ENCODE assay signal across 1 cellular context in the genomic region with DNA sequence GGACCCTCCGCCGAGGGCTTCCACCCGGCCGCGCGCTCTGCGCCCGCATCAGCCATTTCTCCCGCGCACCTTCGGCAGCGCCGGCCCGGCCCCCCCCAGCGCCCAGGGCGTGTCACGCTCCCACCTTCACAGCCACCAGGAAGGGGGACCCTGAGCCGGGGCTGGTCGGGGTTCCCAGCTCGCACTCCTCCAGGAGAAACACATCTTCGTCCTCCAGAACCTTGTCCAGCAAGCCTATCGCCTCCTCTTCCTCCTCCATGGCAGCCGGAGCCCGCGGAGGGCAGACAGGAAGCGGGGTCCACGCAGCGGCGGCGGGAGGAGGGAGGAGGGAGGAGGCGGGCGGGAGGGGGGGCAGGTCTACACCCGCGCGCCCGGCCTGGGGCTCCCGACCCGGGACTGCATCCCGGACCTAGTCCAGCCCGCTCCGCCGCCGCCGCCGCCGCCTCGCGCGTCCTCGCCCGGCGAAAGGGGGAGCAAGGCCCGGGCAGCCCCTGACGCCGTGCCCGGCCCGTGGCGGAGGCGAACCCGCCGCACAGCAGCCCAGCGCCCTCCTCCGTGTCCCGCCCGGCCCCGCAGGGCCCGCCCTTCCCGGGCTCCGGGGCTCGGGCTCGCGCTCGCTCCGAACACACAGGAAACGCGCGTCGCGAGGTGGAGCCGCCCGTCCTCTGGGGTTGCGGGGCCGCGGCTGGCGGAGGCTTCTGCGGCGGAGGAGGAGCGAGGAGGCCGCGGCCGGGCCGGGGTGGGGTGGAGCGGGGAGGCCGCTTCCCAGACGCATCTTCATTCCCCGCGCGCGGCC.
TF ChIP-seq lines count a peak whose summit lies in the region.

No MANE protein-coding gene starts in this region.

TF ChIP-seq in GM12878, 131 proteins besides CTCF, POLR2A, EP300 and RAD21 (continued from another document):
- peak; percentile 68; the same call in 1 of the 2 replicates for TF ChIP-seq GATAD2B (conservative IDR thresholded peaks at IDR 0.05; ENCODE audit: low read depth)
- TF ChIP-seq ZNF384 (IDR thresholded peaks at IDR 0.05; ENCODE audit: borderline replicate concordance, low read depth, low read length) = no peak
- TF ChIP-seq POLR2AphosphoS2 (IDR thresholded peaks at IDR 0.05; ENCODE audit: low read depth, low read length) = no peak
- peak; percentile 61 for TF ChIP-seq YY1 (IDR thresholded peaks at IDR 0.05; ENCODE audit: low read depth, low read length)
- no peak for TF ChIP-seq EZH2 (IDR thresholded peaks at IDR 0.05; ENCODE audit: borderline replicate concordance, control insufficient read depth, low read depth, low read length)
- peak; percentile 69 for TF ChIP-seq LARP7 (IDR thresholded peaks at IDR 0.05)
- no peak for TF ChIP-seq BCL11A (IDR thresholded peaks at IDR 0.05; ENCODE audit: low read depth, low read length)
- TF ChIP-seq RFX5 (IDR thresholded peaks at IDR 0.05; ENCODE audit: low read depth, low read length) = no peak
- TF ChIP-seq BHLHE40 (IDR thresholded peaks at IDR 0.05; ENCODE audit: borderline replicate concordance in 1 of 2, low read depth in 2 of 2, low read length in 1 of 2) = peak in 1 of 2 experiments; percentile 28; a peak in 1 of 4 replicates
- TF ChIP-seq SREBF1 (IDR thresholded peaks at IDR 0.05; ENCODE audit: low read length) = no peak
- TF ChIP-seq CREB1 (IDR thresholded peaks at IDR 0.05; ENCODE audit: low read depth) = no peak
- TF ChIP-seq ZSCAN29 (IDR thresholded peaks at IDR 0.05) = 0 out of 2 replicates have a peak, but pooled peaks have one; percentile 8
- TF ChIP-seq, protein P1, sequence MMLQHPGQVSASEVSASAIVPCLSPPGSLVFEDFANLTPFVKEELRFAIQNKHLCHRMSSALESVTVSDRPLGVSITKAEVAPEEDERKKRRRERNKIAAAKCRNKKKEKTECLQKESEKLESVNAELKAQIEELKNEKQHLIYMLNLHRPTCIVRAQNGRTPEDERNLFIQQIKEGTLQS (IDR thresholded peaks at IDR 0.05; ENCODE audit: borderline replicate concordance, extremely low read depth, low read depth, low read length) = no peak
- TF ChIP-seq ASH2L (IDR thresholded peaks at IDR 0.05; ENCODE audit: borderline replicate concordance, low read depth) = no peak
- TF ChIP-seq HCFC1 (IDR thresholded peaks at IDR 0.05; ENCODE audit: low read length) = no peak
- TF ChIP-seq, protein P2, sequence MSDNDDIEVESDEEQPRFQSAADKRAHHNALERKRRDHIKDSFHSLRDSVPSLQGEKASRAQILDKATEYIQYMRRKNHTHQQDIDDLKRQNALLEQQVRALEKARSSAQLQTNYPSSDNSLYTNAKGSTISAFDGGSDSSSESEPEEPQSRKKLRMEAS (IDR thresholded peaks at IDR 0.05; ENCODE audit: low read depth, low read length) = no peak
- no peak for TF ChIP-seq SMAD5 (IDR thresholded peaks at IDR 0.05; ENCODE audit: low read depth)
- no peak for TF ChIP-seq KDM1A (IDR thresholded peaks at IDR 0.05; ENCODE audit: borderline replicate concordance)
- TF ChIP-seq DPF2 (IDR thresholded peaks at IDR 0.05) = peak; percentile 38; the same call in 1 of the 2 replicates
- TF ChIP-seq, protein P3, sequence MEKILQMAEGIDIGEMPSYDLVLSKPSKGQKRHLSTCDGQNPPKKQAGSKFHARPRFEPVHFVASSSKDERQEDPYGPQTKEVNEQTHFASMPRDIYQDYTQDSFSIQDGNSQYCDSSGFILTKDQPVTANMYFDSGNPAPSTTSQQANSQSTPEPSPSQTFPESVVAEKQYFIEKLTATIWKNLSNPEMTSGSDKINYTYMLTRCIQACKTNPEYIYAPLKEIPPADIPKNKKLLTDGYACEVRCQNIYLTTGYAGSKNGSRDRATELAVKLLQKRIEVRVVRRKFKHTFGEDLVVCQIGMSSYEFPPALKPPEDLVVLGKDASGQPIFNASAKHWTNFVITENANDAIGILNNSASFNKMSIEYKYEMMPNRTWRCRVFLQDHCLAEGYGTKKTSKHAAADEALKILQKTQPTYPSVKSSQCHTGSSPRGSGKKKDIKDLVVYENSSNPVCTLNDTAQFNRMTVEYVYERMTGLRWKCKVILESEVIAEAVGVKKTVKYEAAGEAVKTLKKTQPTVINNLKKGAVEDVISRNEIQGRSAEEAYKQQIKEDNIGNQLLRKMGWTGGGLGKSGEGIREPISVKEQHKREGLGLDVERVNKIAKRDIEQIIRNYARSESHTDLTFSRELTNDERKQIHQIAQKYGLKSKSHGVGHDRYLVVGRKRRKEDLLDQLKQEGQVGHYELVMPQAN (conservative IDR thresholded peaks at IDR 0.05) = 0 out of 2 replicates have a peak, but pooled peaks have one; percentile 27
- TF ChIP-seq, protein P4, sequence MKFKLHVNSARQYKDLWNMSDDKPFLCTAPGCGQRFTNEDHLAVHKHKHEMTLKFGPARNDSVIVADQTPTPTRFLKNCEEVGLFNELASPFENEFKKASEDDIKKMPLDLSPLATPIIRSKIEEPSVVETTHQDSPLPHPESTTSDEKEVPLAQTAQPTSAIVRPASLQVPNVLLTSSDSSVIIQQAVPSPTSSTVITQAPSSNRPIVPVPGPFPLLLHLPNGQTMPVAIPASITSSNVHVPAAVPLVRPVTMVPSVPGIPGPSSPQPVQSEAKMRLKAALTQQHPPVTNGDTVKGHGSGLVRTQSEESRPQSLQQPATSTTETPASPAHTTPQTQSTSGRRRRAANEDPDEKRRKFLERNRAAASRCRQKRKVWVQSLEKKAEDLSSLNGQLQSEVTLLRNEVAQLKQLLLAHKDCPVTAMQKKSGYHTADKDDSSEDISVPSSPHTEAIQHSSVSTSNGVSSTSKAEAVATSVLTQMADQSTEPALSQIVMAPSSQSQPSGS (IDR thresholded peaks at IDR 0.05; ENCODE audit: low read length) = no peak
- no peak for TF ChIP-seq SP1 (IDR thresholded peaks at IDR 0.05; ENCODE audit: low read depth, low read length)
- no peak for TF ChIP-seq NR2C1 (IDR thresholded peaks at IDR 0.05)
- TF ChIP-seq STAT1 (conservative IDR thresholded peaks at IDR 0.05) = no peak
- 0 out of 2 replicates have a peak, but pooled peaks have one; percentile 40 for TF ChIP-seq RB1 (IDR thresholded peaks at IDR 0.05; ENCODE audit: borderline replicate concordance)
- no peak for TF ChIP-seq ESRRA (IDR thresholded peaks at IDR 0.05; ENCODE audit: low read length)
- no peak for TF ChIP-seq HDAC2 (IDR thresholded peaks at IDR 0.05)
- TF ChIP-seq BRCA1 (IDR thresholded peaks at IDR 0.05; ENCODE audit: low read depth, low read length) = no peak
- TF ChIP-seq SRF (IDR thresholded peaks at IDR 0.05; ENCODE audit: low read depth in 2 of 2, low read length in 2 of 2) = no peak
- TF ChIP-seq NFIC (IDR thresholded peaks at IDR 0.05; ENCODE audit: low read depth, low read length) = no peak
- TF ChIP-seq, protein P5, sequence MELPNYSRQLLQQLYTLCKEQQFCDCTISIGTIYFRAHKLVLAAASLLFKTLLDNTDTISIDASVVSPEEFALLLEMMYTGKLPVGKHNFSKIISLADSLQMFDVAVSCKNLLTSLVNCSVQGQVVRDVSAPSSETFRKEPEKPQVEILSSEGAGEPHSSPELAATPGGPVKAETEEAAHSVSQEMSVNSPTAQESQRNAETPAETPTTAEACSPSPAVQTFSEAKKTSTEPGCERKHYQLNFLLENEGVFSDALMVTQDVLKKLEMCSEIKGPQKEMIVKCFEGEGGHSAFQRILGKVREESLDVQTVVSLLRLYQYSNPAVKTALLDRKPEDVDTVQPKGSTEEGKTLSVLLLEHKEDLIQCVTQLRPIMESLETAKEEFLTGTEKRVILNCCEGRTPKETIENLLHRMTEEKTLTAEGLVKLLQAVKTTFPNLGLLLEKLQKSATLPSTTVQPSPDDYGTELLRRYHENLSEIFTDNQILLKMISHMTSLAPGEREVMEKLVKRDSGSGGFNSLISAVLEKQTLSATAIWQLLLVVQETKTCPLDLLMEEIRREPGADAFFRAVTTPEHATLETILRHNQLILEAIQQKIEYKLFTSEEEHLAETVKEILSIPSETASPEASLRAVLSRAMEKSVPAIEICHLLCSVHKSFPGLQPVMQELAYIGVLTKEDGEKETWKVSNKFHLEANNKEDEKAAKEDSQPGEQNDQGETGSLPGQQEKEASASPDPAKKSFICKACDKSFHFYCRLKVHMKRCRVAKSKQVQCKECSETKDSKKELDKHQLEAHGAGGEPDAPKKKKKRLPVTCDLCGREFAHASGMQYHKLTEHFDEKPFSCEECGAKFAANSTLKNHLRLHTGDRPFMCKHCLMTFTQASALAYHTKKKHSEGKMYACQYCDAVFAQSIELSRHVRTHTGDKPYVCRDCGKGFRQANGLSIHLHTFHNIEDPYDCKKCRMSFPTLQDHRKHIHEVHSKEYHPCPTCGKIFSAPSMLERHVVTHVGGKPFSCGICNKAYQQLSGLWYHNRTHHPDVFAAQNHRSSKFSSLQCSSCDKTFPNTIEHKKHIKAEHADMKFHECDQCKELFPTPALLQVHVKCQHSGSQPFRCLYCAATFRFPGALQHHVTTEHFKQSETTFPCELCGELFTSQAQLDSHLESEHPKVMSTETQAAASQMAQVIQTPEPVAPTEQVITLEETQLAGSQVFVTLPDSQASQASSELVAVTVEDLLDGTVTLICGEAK (IDR thresholded peaks at IDR 0.05; ENCODE audit: borderline replicate concordance) = no peak
- peak; percentile 52 for TF ChIP-seq BACH1 (IDR thresholded peaks at IDR 0.05; ENCODE audit: borderline replicate concordance)
- peak; percentile 55 for TF ChIP-seq IKZF1 (conservative IDR thresholded peaks at IDR 0.05)
- TF ChIP-seq HDAC6 (IDR thresholded peaks at IDR 0.05; ENCODE audit: unreplicated experiment) = no peak
- TF ChIP-seq, protein P6, sequence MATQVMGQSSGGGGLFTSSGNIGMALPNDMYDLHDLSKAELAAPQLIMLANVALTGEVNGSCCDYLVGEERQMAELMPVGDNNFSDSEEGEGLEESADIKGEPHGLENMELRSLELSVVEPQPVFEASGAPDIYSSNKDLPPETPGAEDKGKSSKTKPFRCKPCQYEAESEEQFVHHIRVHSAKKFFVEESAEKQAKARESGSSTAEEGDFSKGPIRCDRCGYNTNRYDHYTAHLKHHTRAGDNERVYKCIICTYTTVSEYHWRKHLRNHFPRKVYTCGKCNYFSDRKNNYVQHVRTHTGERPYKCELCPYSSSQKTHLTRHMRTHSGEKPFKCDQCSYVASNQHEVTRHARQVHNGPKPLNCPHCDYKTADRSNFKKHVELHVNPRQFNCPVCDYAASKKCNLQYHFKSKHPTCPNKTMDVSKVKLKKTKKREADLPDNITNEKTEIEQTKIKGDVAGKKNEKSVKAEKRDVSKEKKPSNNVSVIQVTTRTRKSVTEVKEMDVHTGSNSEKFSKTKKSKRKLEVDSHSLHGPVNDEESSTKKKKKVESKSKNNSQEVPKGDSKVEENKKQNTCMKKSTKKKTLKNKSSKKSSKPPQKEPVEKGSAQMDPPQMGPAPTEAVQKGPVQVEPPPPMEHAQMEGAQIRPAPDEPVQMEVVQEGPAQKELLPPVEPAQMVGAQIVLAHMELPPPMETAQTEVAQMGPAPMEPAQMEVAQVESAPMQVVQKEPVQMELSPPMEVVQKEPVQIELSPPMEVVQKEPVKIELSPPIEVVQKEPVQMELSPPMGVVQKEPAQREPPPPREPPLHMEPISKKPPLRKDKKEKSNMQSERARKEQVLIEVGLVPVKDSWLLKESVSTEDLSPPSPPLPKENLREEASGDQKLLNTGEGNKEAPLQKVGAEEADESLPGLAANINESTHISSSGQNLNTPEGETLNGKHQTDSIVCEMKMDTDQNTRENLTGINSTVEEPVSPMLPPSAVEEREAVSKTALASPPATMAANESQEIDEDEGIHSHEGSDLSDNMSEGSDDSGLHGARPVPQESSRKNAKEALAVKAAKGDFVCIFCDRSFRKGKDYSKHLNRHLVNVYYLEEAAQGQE (IDR thresholded peaks at IDR 0.05; ENCODE audit: low read depth, low read length) = no peak
- no peak for TF ChIP-seq POU2F2 (IDR thresholded peaks at IDR 0.05; ENCODE audit: borderline replicate concordance, low read depth, low read length)
- TF ChIP-seq, protein P7, sequence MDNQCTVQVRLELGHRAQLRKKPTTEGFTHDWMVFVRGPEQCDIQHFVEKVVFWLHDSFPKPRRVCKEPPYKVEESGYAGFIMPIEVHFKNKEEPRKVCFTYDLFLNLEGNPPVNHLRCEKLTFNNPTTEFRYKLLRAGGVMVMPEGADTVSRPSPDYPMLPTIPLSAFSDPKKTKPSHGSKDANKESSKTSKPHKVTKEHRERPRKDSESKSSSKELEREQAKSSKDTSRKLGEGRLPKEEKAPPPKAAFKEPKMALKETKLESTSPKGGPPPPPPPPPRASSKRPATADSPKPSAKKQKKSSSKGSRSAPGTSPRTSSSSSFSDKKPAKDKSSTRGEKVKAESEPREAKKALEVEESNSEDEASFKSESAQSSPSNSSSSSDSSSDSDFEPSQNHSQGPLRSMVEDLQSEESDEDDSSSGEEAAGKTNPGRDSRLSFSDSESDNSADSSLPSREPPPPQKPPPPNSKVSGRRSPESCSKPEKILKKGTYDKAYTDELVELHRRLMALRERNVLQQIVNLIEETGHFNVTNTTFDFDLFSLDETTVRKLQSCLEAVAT (IDR thresholded peaks at IDR 0.05) = no peak
- TF ChIP-seq ZNF622 (IDR thresholded peaks at IDR 0.05) = no peak
- TF ChIP-seq SMARCA5 (IDR thresholded peaks at IDR 0.05) = peak; percentile 43; the same call in 1 of the 2 replicates
